32 cellular contexts compared by ENCODE assay signal in genomic region chr3:20236603-20237002, GRCh38.
"Had no signal": no experiment of that assay in that cellular context is flagged by ENCODE, and none has a peak within 500 bp of the region (broad histone marks: within the 10 kb centered on the region; RNA-seq: fewer than 3 reads in every experiment).

No MANE protein-coding gene starts in this region.

- H3K9me3 Mint-ChIP-seq: activated CD4-positive, alpha-beta T cell treated with anti-CD3 and anti-CD28 coated beads, Interleukin-2, amount 10 ng/mL, durations not matched to agents 7 days and 5 days; activated naive CD4-positive, alpha-beta T cell treated with anti-CD3 and anti-CD28 coated beads, Interleukin-2, amount 10 ng/mL, durations not matched to agents 7 days and 5 days; activated T-helper 1 cell treated with anti-CD3 and anti-CD28 coated beads, Interleukin-12 subunit alpha, Interleukin-12 subunit beta, Interleukin-2, Interleukin-4 antibody, amounts not matched to agents 30 ng/mL and 10 ng/mL and 1 ng/mL, durations not matched to agents 14 hours and 24 hours and 36 hours; T-helper 1 cell treated with Interleukin-12 subunit alpha and Interleukin-12 subunit beta and Interleukin-4 antibody, amounts not matched to agents 30 μg/mL and 1 μg/mL, for 36 hours; T-helper 2 cell treated with Interferon-gamma antibody and Interleukin-4, amounts not matched to agents 5 μg/mL and 100 μg/mL, for 36 hours had no signal

- DNase-seq: activated CD4-positive, alpha-beta T cell treated with anti-CD3 and anti-CD28 coated beads for 36 hours; activated CD4-positive, alpha-beta T cell treated with anti-CD3 and anti-CD28 coated beads, Interleukin-2, amount 10 ng/mL, durations not matched to agents 7 days and 5 days; activated CD4-positive, alpha-beta T cell treated with anti-CD3 and anti-CD28 coated beads, Interleukin-2, amount 50 U/mL, for 48 hours; activated CD8-positive, alpha-beta memory T cell treated with anti-CD3 and anti-CD28 coated beads, Interleukin-2, amount 50 U/mL, for 4 hours; activated naive CD4-positive, alpha-beta T cell treated with anti-CD3 and anti-CD28 coated beads, Interleukin-2, amount 10 ng/mL, durations not matched to agents 7 days and 5 days; activated naive CD8-positive, alpha-beta T cell treated with anti-CD3 and anti-CD28 coated beads, Interleukin-2, amount 50 U/mL, for 24 hours; activated T-cell treated with anti-CD3 and anti-CD28 coated beads for 4 hours; activated T-cell treated with anti-CD3 and anti-CD28 coated beads, Interleukin-2, amount 50 U/mL, for 4 hours; anterior cingulate cortex; brain microvascular endothelial cell; Kasumi-1; KG1; MG63; NCI-H1048; NCI-H1105 treated with DMSO at 0.1 percent for 48 hours; NCI-H1436; NCI-H1694; NCI-H1930; NCI-H2081 treated with DMSO at 0.1 percent for 48 hours; NCI-H226; NCI-H446 treated with DMSO at 0.1 percent for 48 hours; Peyer's patch; SHP77 treated with DMSO at 0.1 percent for 48 hours; SK-N-SH had no signal

- H3K27ac Mint-ChIP-seq: activated CD4-positive, alpha-beta T cell treated with anti-CD3 and anti-CD28 coated beads for 36 hours; activated CD4-positive, alpha-beta T cell treated with anti-CD3 and anti-CD28 coated beads, Interleukin-2, amount 10 ng/mL, durations not matched to agents 7 days and 5 days; activated naive CD4-positive, alpha-beta T cell treated with anti-CD3 and anti-CD28 coated beads, Interleukin-2, amount 10 ng/mL, durations not matched to agents 7 days and 5 days; activated naive CD8-positive, alpha-beta T cell; activated naive CD8-positive, alpha-beta T cell treated with anti-CD3 and anti-CD28 coated beads, Interleukin-2, amount 50 U/mL, for 24 hours; activated T-helper 1 cell treated with anti-CD3 and anti-CD28 coated beads, Interleukin-12 subunit alpha, Interleukin-12 subunit beta, Interleukin-2, Interleukin-4 antibody, amounts not matched to agents 30 ng/mL and 10 ng/mL and 1 ng/mL, durations not matched to agents 14 hours and 24 hours and 36 hours; T-helper 1 cell treated with Interleukin-12 subunit alpha and Interleukin-12 subunit beta and Interleukin-4 antibody, amounts not matched to agents 30 μg/mL and 1 μg/mL, for 36 hours; T-helper 2 cell treated with Interferon-gamma antibody and Interleukin-4, amounts not matched to agents 5 μg/mL and 100 μg/mL, for 36 hours; WTC11 had no signal

- H3K36me3 Mint-ChIP-seq: activated naive CD4-positive, alpha-beta T cell treated with anti-CD3 and anti-CD28 coated beads, Interleukin-2, amount 10 ng/mL, durations not matched to agents 7 days and 5 days; WTC11 had no signal

- H3K9me3 ChIP-seq: MG63, Peyer's patch, SJSA1, SK-N-SH had no signal

- H3K27me3 Mint-ChIP-seq: activated CD4-positive, alpha-beta T cell treated with anti-CD3 and anti-CD28 coated beads for 36 hours; activated CD4-positive, alpha-beta T cell treated with anti-CD3 and anti-CD28 coated beads, Interleukin-2, amount 10 ng/mL, durations not matched to agents 7 days and 5 days; activated naive CD8-positive, alpha-beta T cell; activated naive CD8-positive, alpha-beta T cell treated with anti-CD3 and anti-CD28 coated beads, Interleukin-2, amount 50 U/mL, for 24 hours had no signal

- H3K4me3 ChIP-seq: MG63, Peyer's patch, SJSA1 had no signal

- FAIRE-seq: TTC549 had no signal

- H3K27me3 ChIP-seq: brain microvascular endothelial cell, MG63, Peyer's patch, SJSA1 had no signal

- H3K4me1 ChIP-seq: Peyer's patch, SJSA1 had no signal

- H3K27ac ChIP-seq: brain microvascular endothelial cell, Peyer's patch, SJSA1 had no signal

- H3K9ac ChIP-seq: SK-N-SH had no signal

- H3K4me1 Mint-ChIP-seq: activated CD4-positive, alpha-beta T cell treated with anti-CD3 and anti-CD28 coated beads for 36 hours; activated CD4-positive, alpha-beta T cell treated with anti-CD3 and anti-CD28 coated beads, Interleukin-2, amount 10 ng/mL, durations not matched to agents 7 days and 5 days; activated naive CD4-positive, alpha-beta T cell treated with anti-CD3 and anti-CD28 coated beads, Interleukin-2, amount 10 ng/mL, durations not matched to agents 7 days and 5 days; activated naive CD8-positive, alpha-beta T cell treated with anti-CD3 and anti-CD28 coated beads, Interleukin-2, amount 50 U/mL, for 24 hours; WTC11 had no signal

- H3K36me3 ChIP-seq: brain microvascular endothelial cell, MG63, Peyer's patch, SJSA1 had no signal

- H3K4me3 Mint-ChIP-seq: activated CD4-positive, alpha-beta T cell treated with anti-CD3 and anti-CD28 coated beads for 36 hours; activated CD4-positive, alpha-beta T cell treated with anti-CD3 and anti-CD28 coated beads, Interleukin-2, amount 10 ng/mL, durations not matched to agents 7 days and 5 days; activated naive CD4-positive, alpha-beta T cell treated with anti-CD3 and anti-CD28 coated beads, Interleukin-2, amount 10 ng/mL, durations not matched to agents 7 days and 5 days; activated naive CD8-positive, alpha-beta T cell; activated naive CD8-positive, alpha-beta T cell treated with anti-CD3 and anti-CD28 coated beads, Interleukin-2, amount 50 U/mL, for 24 hours; activated T-cell treated with anti-CD3 and anti-CD28 coated beads, Interleukin-2, amount 50 U/mL, for 4 hours; activated T-helper 1 cell treated with anti-CD3 and anti-CD28 coated beads, Interleukin-12 subunit alpha, Interleukin-12 subunit beta, Interleukin-2, Interleukin-4 antibody, amounts not matched to agents 30 ng/mL and 10 ng/mL and 1 ng/mL, durations not matched to agents 14 hours and 24 hours and 36 hours; T-helper 1 cell treated with Interleukin-12 subunit alpha and Interleukin-12 subunit beta and Interleukin-4 antibody, amounts not matched to agents 30 μg/mL and 1 μg/mL, for 36 hours; T-helper 2 cell treated with Interferon-gamma antibody and Interleukin-4, amounts not matched to agents 5 μg/mL and 100 μg/mL, for 36 hours; WTC11 had no signal

- ATAC-seq: activated CD4-positive, alpha-beta T cell treated with anti-CD3 and anti-CD28 coated beads for 36 hours; activated CD4-positive, CD25-positive, alpha-beta regulatory T cell treated with anti-CD3 and anti-CD28 coated beads, Interleukin-2, amount 50 U/mL, for 24 hours; activated naive CD8-positive, alpha-beta T cell treated with anti-CD3 and anti-CD28 coated beads, Interleukin-2, amount 50 U/mL, for 24 hours; activated T-cell treated with anti-CD3 and anti-CD28 coated beads, Interleukin-2, amount 50 U/mL, for 4 hours; WTC11 had no signal
